In the genomic region with DNA sequence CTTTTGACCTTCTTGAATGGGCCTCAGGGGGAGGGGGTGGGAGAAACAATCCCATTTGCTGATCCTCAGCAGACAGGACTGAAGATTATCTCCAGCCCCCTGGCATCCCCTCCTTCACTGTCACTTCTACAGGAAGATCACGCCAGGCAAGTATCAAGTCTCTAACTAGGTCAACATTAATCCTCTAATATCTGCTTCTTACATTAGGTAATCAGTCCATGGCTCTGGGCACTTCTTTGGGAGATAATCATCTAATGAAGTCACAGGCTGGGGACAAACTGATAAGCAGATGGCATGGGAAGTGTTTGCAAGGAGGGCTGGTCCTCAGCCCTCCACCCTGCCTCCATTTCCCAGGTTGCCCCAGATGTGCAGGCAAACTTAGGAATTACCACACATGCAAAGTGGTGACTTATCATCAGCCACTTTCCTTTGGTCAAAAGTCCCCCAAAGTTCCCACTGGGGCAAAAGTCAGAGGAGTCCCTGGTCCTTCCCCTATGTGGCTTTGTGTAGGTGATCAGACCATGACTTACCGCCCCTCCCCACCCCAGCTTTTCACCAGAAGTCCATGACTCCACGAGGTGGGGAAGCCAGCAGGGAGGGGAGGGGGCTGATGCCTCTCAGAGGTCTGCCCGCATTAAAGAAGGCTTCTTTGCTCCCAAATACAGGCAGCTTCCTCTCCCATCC, we compare ENCODE assay signal across 13 cellular contexts. TPM values are rescaled to one million over a fixed set of nuclear protein-coding genes. Genes with fewer than 3 reads are reported as not detected.
DNase-seq lines count a peak whose midpoint lies in the region; ATAC-seq, FAIRE-seq and TF ChIP-seq lines count a peak whose summit lies in the region.
"Had no signal": no experiment of that assay in that cellular context is flagged by ENCODE, and none has a peak within 500 bp of the region (broad histone marks: within the 10 kb centered on the region; RNA-seq: fewer than 3 reads in every experiment).

No MANE protein-coding gene starts in this region.

- no peaks in the 10 kb centered on the region for H3F3A ChIP-seq in MM.1S (ENCODE audit: insufficient read depth, low read length)

- no peaks in the 10 kb centered on the region for H3K23me2 ChIP-seq in H1 (ENCODE audit: low read depth, low read length)

- POLR2A ChIA-PET in H1 (lab: Charles Lee; ENCODE audit: partially characterized antibody): no interaction called here

- H4K8ac ChIP-seq in H1 (ENCODE audit: extremely low read depth, insufficient read depth, low read length): no peak overlapping the region

- FAIRE-seq in H1 (lab: Jason Lieb, UNC): no peak
- FAIRE-seq: pancreas had no signal

- H3K9me3 ChIP-seq in heart left ventricle (peaks cover 0 to 6% (median 0%) of the 10 kb centered on the region in 12 donors), H1 (ENCODE audit: insufficient read depth in 2 of 2, low read depth in 1 of 2, low read length in 1 of 2) (no peaks in the 10 kb centered on the region), thoracic aorta (no peaks in the 10 kb centered on the region), MM.1S (replicated peaks; ENCODE audit: insufficient read depth, low read length) (no peaks in the 10 kb centered on the region)
- H3K9me3 ChIP-seq: pancreas, thyroid gland had no signal

- no peak for ATAC-seq in heart left ventricle
- no peak for ATAC-seq in left cardiac atrium
- no peak for ATAC-seq in SK-N-SH treated with all-trans-retinoic acid at 6 μM for 48 hours
- no peak for ATAC-seq in thoracic aorta (ENCODE audit: insufficient number of reproducible peaks, low FRiP score, low read depth)
- ATAC-seq: Panc1 had no signal

- no peak overlapping the region for H3K23ac ChIP-seq in H1 (ENCODE audit: insufficient read length)

- H3K36me3 ChIP-seq in heart left ventricle (peaks cover 0 to 32% (median 0%) of the 10 kb centered on the region in 9 donors), H1 (ENCODE audit: control insufficient read depth in 2 of 4, insufficient read depth in 4 of 4, low read length in 3 of 4) (no peaks in the 10 kb centered on the region; a peak in 1 of 8 replicates), thoracic aorta (no peaks in the 10 kb centered on the region), MM.1S (replicated peaks; ENCODE audit: insufficient read depth, low read length) (no peaks in the 10 kb centered on the region)
- H3K36me3 ChIP-seq: pancreas, thyroid gland had no signal

- TF ChIP-seq POLR2A in heart left ventricle (IDR thresholded peaks at IDR 0.05): no peak
- TF ChIP-seq POLR2A in H1 (IDR thresholded peaks at IDR 0.05; ENCODE audit: control extremely low read depth in 1 of 2, low read depth in 2 of 2, low read length in 2 of 2): no peak

- H3K27me3 ChIP-seq in heart left ventricle (no peaks in the 10 kb centered on the region), H1 (replicated peaks in 1 of 4; ENCODE audit: control insufficient read depth in 3 of 4, extremely low read depth in 1 of 4, insufficient read depth in 3 of 4, low read length in 3 of 4) (no peaks in the 10 kb centered on the region; a peak in 1 of 7 replicates), thoracic aorta (replicated peaks; ENCODE audit: insufficient read depth) (no peaks in the 10 kb centered on the region), MM.1S (replicated peaks; ENCODE audit: insufficient read depth, low read length) (no peaks in the 10 kb centered on the region)
- H3K27me3 ChIP-seq: pancreas, thyroid gland had no signal

- no peak overlapping the region for H2BK5ac ChIP-seq in H1 (ENCODE audit: low read depth, low read length)

- H2BK120ac ChIP-seq in H1 (replicated peaks; ENCODE audit: low read depth, low read length): no peak overlapping the region

- 0 out of 2 replicates have a peak overlapping the region, but pooled peaks have one; percentile 20 for H2BK12ac ChIP-seq in H1 (ENCODE audit: low read depth, low read length)

- H4K91ac ChIP-seq in H1 (replicated peaks; ENCODE audit: insufficient read length, low read length): no peak overlapping the region

- no peak for DNase-seq in heart left ventricle
- DNase-seq in left cardiac atrium: no peak
- DNase-seq in H1 (ENCODE audit: low read depth in 1 of 2, low spot score in 2 of 2): no peak
- DNase-seq in thoracic aorta (ENCODE audit: low spot score): no peak
- no peak for DNase-seq in NCI-H345 (lab: John Stamatoyannopoulos, UW)
- no peak for DNase-seq in globus pallidus (ENCODE audit: low spot score)
- DNase-seq in MM.1S: no peak
- DNase-seq: hypothalamus, IMR-90, pancreas, thyroid gland had no signal

- H3K9ac ChIP-seq in H1 (replicated peaks in 1 of 4; ENCODE audit: extremely low read depth in 1 of 4, low read depth in 3 of 4, low read length in 3 of 4) (no peak overlapping the region), MM.1S (ENCODE audit: low read length) (no peak overlapping the region)

- no peaks in the 10 kb centered on the region for H3K9me2 ChIP-seq in MM.1S (replicated peaks; ENCODE audit: insufficient read depth, low read length)

- H3K4ac ChIP-seq in H1 (replicated peaks; ENCODE audit: insufficient read length, low read depth, low read length): no peak overlapping the region

- no peaks in the 10 kb centered on the region for H3K79me1 ChIP-seq in H1 (ENCODE audit: low read depth, low read length)

- no peak overlapping the region for H4K5ac ChIP-seq in H1 (ENCODE audit: insufficient read length, low read depth, low read length)

- no peaks in the 10 kb centered on the region for H4K20me1 ChIP-seq in H1 (replicated peaks in 1 of 2; ENCODE audit: control insufficient read depth in 1 of 2, insufficient read depth in 2 of 2, low read length in 2 of 2)
- H4K20me1 ChIP-seq in MM.1S (ENCODE audit: insufficient read depth, low read length): no peaks in the 10 kb centered on the region

- TF ChIP-seq EP300 in H1 (IDR thresholded peaks at IDR 0.05; ENCODE audit: borderline replicate concordance in 1 of 2, low read depth in 2 of 2, low read length in 2 of 2): no peak

- H3K14ac ChIP-seq in H1 (ENCODE audit: insufficient read length): no peak overlapping the region

- peak overlapping the region in 1 of 12 donors; percentile 92 for H3K4me3 ChIP-seq in heart left ventricle
- no peak overlapping the region for H3K4me3 ChIP-seq in H1 (ENCODE audit: extremely low read depth in 1 of 4, insufficient read depth in 2 of 4, low read depth in 3 of 4, low read length in 4 of 4)
- no peak overlapping the region for H3K4me3 ChIP-seq in thoracic aorta
- no peak overlapping the region for H3K4me3 ChIP-seq in MM.1S (ENCODE audit: low read length)
- H3K4me3 ChIP-seq: pancreas, thyroid gland had no signal

- H3K27ac ChIP-seq in heart left ventricle: peak overlapping the region; percentile 41 to 98 (median 76)
- H3K27ac ChIP-seq in H1 (ENCODE audit: low read depth, low read length): no peak overlapping the region
- peak overlapping the region; percentile 96 for H3K27ac ChIP-seq in thoracic aorta
- no peak overlapping the region for H3K27ac ChIP-seq in MM.1S (ENCODE audit: low read length)
- H3K27ac ChIP-seq: pancreas had no signal

- no peak overlapping the region for H2AFZ ChIP-seq in H1 (ENCODE audit: low read length)
- no peak overlapping the region for H2AFZ ChIP-seq in MM.1S (ENCODE audit: low read length)

- CTCF ChIA-PET in H1 (lab: Charles Lee; ENCODE audit: partially characterized antibody): interaction anchor here (0.7 to 3.0 kb wide), 13 partner anchors 8 to 135 kb away, joined by 3 to 15 read pairs (median 3); no protein-coding TSS in a partner anchor

- H3K4me1 ChIP-seq in heart left ventricle: peaks cover 0 to 85% (median 30%) of the 10 kb centered on the region in 12 donors
- peaks cover 0 to 13% (median 4%) of the 10 kb centered on the region in 4 experiments; a peak in 6 of 7 replicates for H3K4me1 ChIP-seq in H1 (replicated peaks in 1 of 4; ENCODE audit: control insufficient read depth in 3 of 4, insufficient read depth in 4 of 4, low read length in 3 of 4)
- peaks cover 65 to 96% of the 10 kb centered on the region in 2 donors for H3K4me1 ChIP-seq in thoracic aorta (ENCODE audit: control insufficient read depth in 1 of 2, low read depth in 2 of 2)
- no peaks in the 10 kb centered on the region for H3K4me1 ChIP-seq in MM.1S (ENCODE audit: low read length)
- H3K4me1 ChIP-seq: pancreas had no signal

- TF ChIP-seq CTCF in heart left ventricle (IDR thresholded peaks at IDR 0.05) (no peak), H1 (IDR thresholded peaks at IDR 0.05; ENCODE audit: control extremely low read depth in 1 of 3, insufficient read depth in 1 of 3, low read depth in 1 of 3, low read length in 3 of 3) (no peak), thoracic aorta (IDR thresholded peaks at IDR 0.05) (no peak), MM.1S (IDR thresholded peaks at IDR 0.05; ENCODE audit: low read length) (no peak)

- H2BK20ac ChIP-seq in H1 (ENCODE audit: low read length): no peak overlapping the region

- H3K56ac ChIP-seq in H1 (replicated peaks; ENCODE audit: insufficient read length, low read depth, low read length): no peak overlapping the region

- H3K18ac ChIP-seq in H1 (ENCODE audit: extremely low read depth, low read length): no peak overlapping the region

- H2AK5ac ChIP-seq in H1 (ENCODE audit: low read depth, low read length): 0 out of 2 replicates have a peak overlapping the region, but pooled peaks have one; percentile 5

- 66 to 83% (median 81%) methylated on average over 4 of the region's 4 CpGs for WGBS in heart left ventricle, 4 donors
- WGBS in H1 (ENCODE audit: extremely low coverage in 1 of 2, insufficient coverage in 1 of 2, insufficient read length in 1 of 2, insufficient replicate concordance in 2 of 2, low coverage in 1 of 2, low lambda C conversion rate in 2 of 2, missing lambda C conversion rate in 1 of 2), 2 experiments: 76% methylated on average over 4 of the region's 4 CpGs; no CpG with 5 or more reads in 1 of the 2 experiments

- H3K4me2 ChIP-seq in H1 (ENCODE audit: insufficient read depth in 1 of 2, low read depth in 2 of 2, low read length in 2 of 2) (no peak overlapping the region), MM.1S (ENCODE audit: low read depth, low read length) (no peak overlapping the region)

- H2BK15ac ChIP-seq in H1 (ENCODE audit: low read length): 0 out of 2 replicates have a peak overlapping the region, but pooled peaks have one; percentile 23

- H3K79me2 ChIP-seq in H1 (ENCODE audit: control insufficient read depth in 1 of 2, insufficient read depth in 2 of 2, low read length in 2 of 2) (no peaks in the 10 kb centered on the region), MM.1S (ENCODE audit: low read length) (no peaks in the 10 kb centered on the region)

- no peak for TF ChIP-seq RAD21 in H1 (IDR thresholded peaks at IDR 0.05 in 1 of 2, conservative IDR thresholded peaks at IDR 0.05 in 1 of 2; ENCODE audit: low read depth in 2 of 2, low read length in 2 of 2)

- intact Hi-C loops in heart left ventricle (cut with DNase I): no loop called here
- intact Hi-C loops in left cardiac atrium (cut with DNase I): no loop called here

RNA-seq across cellular contexts. Expression of gene TRAF1, which starts 6.0 kb away (rescaled TPM):
- total RNA-seq in heart left ventricle (1 to 10 TPM in 7 of 9 donors, under 1 TPM in 2; 0.93 to 7.8 (median 1.8) TPM), left cardiac atrium (1 to 10 TPM; 3.3 to 3.7 TPM), thoracic aorta (10 to 100 TPM; 36.4 to 52.5 TPM)
- polyA plus RNA-seq in heart left ventricle (1 to 10 TPM; 1.7 to 2.4 TPM), H1 (2011; rRNA removed) (3.1 and 3.2 TPM in 2 replicates)
- 1.5 and 1.6 TPM in 2 replicates for total RNA-seq in H1 (2021; fragmentation: NEBNext Ultra II Directional; extraction: Animal tissue kit (Norgen Biotek cat#: 25700))
- 4.9 TPM for polyA plus RNA-seq in H1 (2011; cell fraction: cytosol; rRNA removed)
- 7.4 TPM for polyA plus RNA-seq in H1 (2011; cell fraction: nucleus; rRNA removed)
- 1.8 to 3.0 TPM (median 2.2 TPM) in 4 replicates for polyA plus RNA-seq in H1 (2012, experiment 1 of 2)
- 0.80 TPM for polyA plus RNA-seq in H1 (2012, experiment 2 of 2)
- 1.2 TPM for polyA plus RNA-seq in H1 (2013, experiment 1 of 2)
- polyA plus RNA-seq in H1 (2013, experiment 2 of 2): 1.1 TPM
- polyA minus RNA-seq in H1 (2011; rRNA and poly(A)+ RNA removed): 4.5 and 4.6 TPM in 2 replicates
- polyA minus RNA-seq in H1 (2011; cell fraction: cytosol; rRNA and poly(A)+ RNA removed): 1.6 TPM
- 6.9 TPM for polyA minus RNA-seq in H1 (2011; cell fraction: nucleus; rRNA and poly(A)+ RNA removed)

RNA-seq across cellular contexts. Expression of gene PHF19, which starts 43.6 kb away (rescaled TPM):
- 10 to 100 TPM in 8 of 9 donors, 1 to 10 TPM in 1; 9.6 to 28.0 (median 12.5) TPM for total RNA-seq in heart left ventricle
- 10 to 100 TPM; 11.0 to 15.4 TPM for polyA plus RNA-seq in heart left ventricle
- total RNA-seq in left cardiac atrium: 10 to 100 TPM; 16.8 to 18.5 TPM
- total RNA-seq in H1 (2021; fragmentation: NEBNext Ultra II Directional; extraction: Animal tissue kit (Norgen Biotek cat#: 25700)): 30.2 and 31.8 TPM in 2 replicates
- polyA plus RNA-seq in H1 (2011; rRNA removed): 28.2 and 31.0 TPM in 2 replicates
- polyA plus RNA-seq in H1 (2011; cell fraction: cytosol; rRNA removed): 25.8 TPM
- 48.1 TPM for polyA plus RNA-seq in H1 (2011; cell fraction: nucleus; rRNA removed)
- 26.2 to 35.4 TPM (median 31.5 TPM) in 4 replicates for polyA plus RNA-seq in H1 (2012, experiment 1 of 2)
- polyA plus RNA-seq in H1 (2012, experiment 2 of 2): 29.9 TPM
- 24.5 TPM for polyA plus RNA-seq in H1 (2013, experiment 1 of 2)
- 23.1 TPM for polyA plus RNA-seq in H1 (2013, experiment 2 of 2)
- polyA minus RNA-seq in H1 (2011; rRNA and poly(A)+ RNA removed): 26.6 and 43.7 TPM in 2 replicates
- polyA minus RNA-seq in H1 (2011; cell fraction: cytosol; rRNA and poly(A)+ RNA removed): 16.2 TPM
- 28.2 TPM for polyA minus RNA-seq in H1 (2011; cell fraction: nucleus; rRNA and poly(A)+ RNA removed)
- total RNA-seq in thoracic aorta: 10 to 100 TPM; 47.9 to 81.7 TPM

Comparison
In these comparisons a context has a peak if more than half of its experiments do, and no peak if none do; other contexts are left out.
1. H3K27ac ChIP-seq: peak in heart left ventricle (12 of 12) and thoracic aorta (2 of 2); none in H1 (single experiment) and MM.1S (single experiment).
2. RNA of gene TRAF1, which starts 6.0 kb away (total RNA-seq): 36.4 to 52.5 TPM in thoracic aorta; 3.3 to 3.7 TPM in left cardiac atrium, 0.93 to 7.8 TPM in heart left ventricle and 1.5 to 1.6 TPM in H1; every median in the first group is over 4 times any median in the second.